ENCODE assay signal across 23 cellular contexts in genomic region chr4:84263415-84263814, GRCh38.
DNase-seq lines count a peak whose midpoint lies in the region; ATAC-seq lines count a peak whose summit lies in the region.
"Had no signal": no experiment of that assay in that cellular context is flagged by ENCODE, and none has a peak within 500 bp of the region (broad histone marks: within the 10 kb centered on the region; RNA-seq: fewer than 3 reads in every experiment).

No MANE protein-coding gene starts in this region.

- H3K4me3 Mint-ChIP-seq in activated CD8-positive, alpha-beta T cell treated with anti-CD3 and anti-CD28 coated beads, Interleukin-2, amount 10 ng/mL, durations not matched to agents 7 days and 5 days: no peak overlapping the region
- H3K4me3 Mint-ChIP-seq: CD4-positive, alpha-beta T cell; natural killer cell treated with Interleukin-12 subunit alpha and Interleukin-12 subunit beta and Interleukin-15 and Interleukin-18, amount 100 ng/mL, for 72 hours had no signal

- H3K36me3 Mint-ChIP-seq in activated CD8-positive, alpha-beta T cell treated with anti-CD3 and anti-CD28 coated beads, Interleukin-2, amount 10 ng/mL, durations not matched to agents 7 days and 5 days (ENCODE audit: low read depth): no peaks in the 10 kb centered on the region

- no peaks in the 10 kb centered on the region for H3K4me1 Mint-ChIP-seq in activated CD8-positive, alpha-beta T cell treated with anti-CD3 and anti-CD28 coated beads, Interleukin-2, amount 10 ng/mL, durations not matched to agents 7 days and 5 days (ENCODE audit: low read depth)

- peaks cover 12% of the 10 kb centered on the region for H3K9me3 Mint-ChIP-seq in activated CD8-positive, alpha-beta T cell treated with anti-CD3 and anti-CD28 coated beads, Interleukin-2, amount 10 ng/mL, durations not matched to agents 7 days and 5 days (ENCODE audit: insufficient read depth)

- intact Hi-C loops in sciatic nerve (cut with DNase I): no loop called here

- DNase-seq in NAMALWA (ENCODE audit: low spot score): peak; percentile 30
- DNase-seq in sciatic nerve (ENCODE audit: low spot score): no peak
- no peak for DNase-seq in activated CD8-positive, alpha-beta T cell treated with anti-CD3 and anti-CD28 coated beads, Interleukin-2, amount 10 ng/mL, durations not matched to agents 7 days and 5 days
- DNase-seq in activated CD4-positive, alpha-beta T cell treated with anti-CD3 and anti-CD28 coated beads, Interleukin-2, amount 50 U/mL, for 4 hours: no peak
- DNase-seq: activated CD8-positive, alpha-beta memory T cell treated with anti-CD3 and anti-CD28 coated beads, Interleukin-2, amount 50 U/mL, for 4 hours; activated effector memory CD4-positive, alpha-beta T cell treated with anti-CD3 and anti-CD28 coated beads, Interleukin-2, amount 50 U/mL, for 16 hours; amniotic stem cell; CD4-positive, alpha-beta T cell; central memory CD4-positive, alpha-beta T cell; erythroblast; H7; mesendoderm; NCI-H2081; NCI-H510A treated with DMSO at 0.1 percent for 48 hours; PC-3; posterior cingulate gyrus; stomach; upper lobe of left lung had no signal

- no peak overlapping the region for H3K27ac Mint-ChIP-seq in activated CD8-positive, alpha-beta T cell treated with anti-CD3 and anti-CD28 coated beads, Interleukin-2, amount 10 ng/mL, durations not matched to agents 7 days and 5 days
- H3K27ac Mint-ChIP-seq: CD4-positive, alpha-beta T cell; natural killer cell treated with Interleukin-12 subunit alpha and Interleukin-12 subunit beta and Interleukin-15 and Interleukin-18, amount 100 ng/mL, for 72 hours had no signal

- CTCF ChIA-PET in activated CD8-positive, alpha-beta T cell treated with anti-CD3 and anti-CD28 coated beads, Interleukin-2, amount 10 ng/mL, durations not matched to agents 7 days and 5 days (lab: Charles Lee): no interaction called here

- ATAC-seq in GM18499 (IDR thresholded peaks at IDR 0.05; ENCODE audit: insufficient read depth, unreplicated experiment) (peak; percentile 45), GM19023 (IDR thresholded peaks at IDR 0.05; ENCODE audit: unreplicated experiment) (peak; percentile 42), HG03025 (IDR thresholded peaks at IDR 0.05; ENCODE audit: low FRiP score, unreplicated experiment) (peak; percentile 74), sciatic nerve (no peak), HG02588 (IDR thresholded peaks at IDR 0.05; ENCODE audit: unreplicated experiment) (no peak)
- ATAC-seq in activated CD8-positive, alpha-beta T cell treated with anti-CD3 and anti-CD28 coated beads, Interleukin-2, amount 10 ng/mL, durations not matched to agents 7 days and 5 days: no peak
- ATAC-seq: natural killer cell treated with Interleukin-12 subunit alpha and Interleukin-12 subunit beta and Interleukin-15 and Interleukin-18, amount 100 ng/mL, for 72 hours; PC-3 had no signal

- no peaks in the 10 kb centered on the region for H3K27me3 Mint-ChIP-seq in activated CD8-positive, alpha-beta T cell treated with anti-CD3 and anti-CD28 coated beads, Interleukin-2, amount 10 ng/mL, durations not matched to agents 7 days and 5 days (ENCODE audit: low read depth)
- H3K27me3 Mint-ChIP-seq: CD4-positive, alpha-beta T cell; natural killer cell treated with Interleukin-12 subunit alpha and Interleukin-12 subunit beta and Interleukin-15 and Interleukin-18, amount 100 ng/mL, for 72 hours had no signal

- POLR2A ChIA-PET in activated CD8-positive, alpha-beta T cell treated with anti-CD3 and anti-CD28 coated beads, Interleukin-2, amount 10 ng/mL, durations not matched to agents 7 days and 5 days (lab: Charles Lee): no interaction called here

Comparison
In these comparisons a context has a peak if more than half of its experiments do, and no peak if none do; other contexts are left out.
1. ATAC-seq: peak in GM18499 (single experiment), GM19023 (single experiment) and HG03025 (single experiment); none in sciatic nerve (single experiment), activated CD8-positive, alpha-beta T cell treated with anti-CD3 and anti-CD28 coated beads, Interleukin-2, amount 10 ng/mL, durations not matched to agents 7 days and 5 days (single experiment) and HG02588 (single experiment).